In genomic region chr6:113858067-113858604, GRCh38 we compare ENCODE assay signal across 8 cellular contexts. TPM values are rescaled to one million over a fixed set of nuclear protein-coding genes. Genes with fewer than 3 reads are reported as not detected.
A peak's percentile ranks its signal among the peaks of the same experiment; 100 is the strongest.
DNase-seq lines count a peak whose midpoint lies in the region; ATAC-seq and TF ChIP-seq lines count a peak whose summit lies in the region.

No MANE protein-coding gene starts in this region.

- H3K27ac ChIP-seq in ovary = peak overlapping the region; percentile 90 to 95

- peaks cover 1% of the 10 kb centered on the region for H3K4me1 ChIP-seq in ovary (ENCODE audit: insufficient read depth)

- no peaks in the 10 kb centered on the region for H3K9me3 ChIP-seq in ovary

- H3K27me3 ChIP-seq in ovary = no peaks in the 10 kb centered on the region

- TF ChIP-seq CTCF in WI38 (IDR thresholded peaks at IDR 0.05; ENCODE audit: low read depth, low read length) = no peak
- TF ChIP-seq CTCF in ovary (IDR thresholded peaks at IDR 0.05) = no peak

- TF ChIP-seq POLR2A in ovary (IDR thresholded peaks at IDR 0.05) = no peak

- DNase-seq in NCI-H524 (lab: John Stamatoyannopoulos, UW) (peak; percentile 63 to 83), NCI-H524 treated with DMSO at 0.1 percent for 48 hours (lab: John Stamatoyannopoulos, UW) (no peak), NCI-H1048 (lab: John Stamatoyannopoulos, UW) (peak; percentile 1), globus pallidus (ENCODE audit: low spot score) (peak; percentile 59), ovary (peak; percentile 55 to 69 (median 66)), NCI-H510A (lab: John Stamatoyannopoulos, UW) (no peak)

- WGBS in ovary, 3 donors = 0 to 1% (median 0%) methylated on average over 25 of the region's 25 CpGs

- H3K4me3 ChIP-seq in WI38 (ENCODE audit: low read depth, low read length) = peak overlapping the region; percentile 89
- H3K4me3 ChIP-seq in ovary = peak overlapping the region; percentile 72

- ATAC-seq in GM18873 (IDR thresholded peaks at IDR 0.05; ENCODE audit: low FRiP score, unreplicated experiment) = no peak

- no peak for TF ChIP-seq EP300 in ovary (IDR thresholded peaks at IDR 0.05)

- intact Hi-C loops in ovary (cut with DNase I) = no loop called here

- H3K36me3 ChIP-seq in ovary = no peaks in the 10 kb centered on the region

RNA-seq across cellular contexts. Expression of gene MARCKS, which starts 1.0 kb away (rescaled TPM):
- total RNA-seq in ovary = 100 to 1,000 TPM in 1 of 7 donors, 10 to 100 TPM in 6; 52.1 to 106 (median 67.4) TPM
- polyA plus RNA-seq in ovary = 10 to 100 TPM; 29.1 to 53.5 TPM

Comparison
In these comparisons a context has a peak if more than half of its experiments do, and no peak if none do; other contexts are left out.
1. DNase-seq: peak in NCI-H524 (2 of 2), NCI-H1048 (single experiment), globus pallidus (single experiment) and ovary (5 of 5); none in NCI-H524 treated with DMSO at 0.1 percent for 48 hours (single experiment) and NCI-H510A (single experiment).